ENCODE assay signal across 22 cellular contexts in the genomic region with DNA sequence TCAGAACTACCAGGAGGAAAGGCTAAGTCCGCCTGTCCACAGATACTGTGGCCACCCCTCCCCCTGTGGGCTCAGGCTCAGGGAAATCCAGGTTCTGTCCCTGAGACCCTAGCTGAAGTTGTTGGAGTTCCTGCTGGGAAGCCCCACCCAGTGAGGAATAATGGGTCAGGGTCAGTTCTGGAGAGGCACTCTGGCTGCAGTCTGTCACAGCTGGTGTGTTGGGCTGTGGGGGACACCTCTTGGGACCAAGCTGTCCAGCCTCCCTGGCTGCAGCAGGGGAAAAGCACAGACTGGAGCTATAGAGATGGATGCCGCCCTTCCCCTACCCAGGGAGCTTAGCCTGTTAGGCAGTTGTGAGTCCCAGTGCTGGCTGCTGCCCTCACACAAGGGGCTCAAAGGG.
"Had no signal": no experiment of that assay in that cellular context is flagged by ENCODE, and none has a peak within 500 bp of the region (broad histone marks: within the 10 kb centered on the region; RNA-seq: fewer than 3 reads in every experiment).

No MANE protein-coding gene starts in this region.

- H3K79me2 ChIP-seq: hepatocyte had no signal

- H3K27ac Mint-ChIP-seq: natural killer cell; stimulated activated naive B cell treated with anti-CD40 and anti-IgM and Interleukin-4, amounts not matched to agents 10 μg/mL and 1 μg/mL and 100 μg/mL, for 72 hours had no signal

- H3K27me3 ChIP-seq: esophagus muscularis mucosa, foreskin keratinocyte, gastroesophageal sphincter, heart left ventricle, hepatocyte, left lung, ovary, sigmoid colon, stomach, thyroid gland had no signal

- ATAC-seq: foreskin keratinocyte; gastroesophageal sphincter; heart left ventricle; left cardiac atrium; left lung; natural killer cell; psoas muscle; right cardiac atrium; stimulated activated naive B cell treated with anti-CD40 and anti-IgM and Interleukin-4, amounts not matched to agents 10 μg/mL and 1 μg/mL and 100 μg/mL, for 72 hours had no signal

- H3K4me3 Mint-ChIP-seq: natural killer cell; stimulated activated naive B cell treated with anti-CD40 and anti-IgM and Interleukin-4, amounts not matched to agents 10 μg/mL and 1 μg/mL and 100 μg/mL, for 72 hours had no signal

- H3K4me1 Mint-ChIP-seq: natural killer cell; stimulated activated naive B cell treated with anti-CD40 and anti-IgM and Interleukin-4, amounts not matched to agents 10 μg/mL and 1 μg/mL and 100 μg/mL, for 72 hours had no signal

- H2AFZ ChIP-seq: hepatocyte had no signal

- H3K4me1 ChIP-seq: esophagus muscularis mucosa, foreskin keratinocyte, gastroesophageal sphincter, heart left ventricle, left lung, psoas muscle, sigmoid colon, stomach, thyroid gland had no signal

- H3K36me3 Mint-ChIP-seq: stimulated activated naive B cell treated with anti-CD40 and anti-IgM and Interleukin-4, amounts not matched to agents 10 μg/mL and 1 μg/mL and 100 μg/mL, for 72 hours had no signal

- H3K4me2 ChIP-seq: hepatocyte had no signal

- H3K36me3 ChIP-seq: esophagus muscularis mucosa, gastroesophageal sphincter, heart left ventricle, left lung, ovary, sigmoid colon, stomach, thyroid gland had no signal

- FAIRE-seq: endothelial cell of umbilical vein had no signal

- H3K27ac ChIP-seq: coronary artery, esophagus muscularis mucosa, foreskin keratinocyte, gastroesophageal sphincter, heart left ventricle, hepatocyte, left lung, ovary, psoas muscle, sigmoid colon, stomach, thyroid gland had no signal

- H3K27me3 Mint-ChIP-seq: stimulated activated naive B cell treated with anti-CD40 and anti-IgM and Interleukin-4, amounts not matched to agents 10 μg/mL and 1 μg/mL and 100 μg/mL, for 72 hours had no signal

- H3K4me3 ChIP-seq: coronary artery, esophagus muscularis mucosa, gastroesophageal sphincter, heart left ventricle, hepatocyte, left lung, ovary, psoas muscle, sigmoid colon, stomach, thyroid gland had no signal

- DNase-seq: dermis blood vessel endothelial cell; effector memory CD4-positive, alpha-beta T cell; foreskin keratinocyte; left cardiac atrium; left lung; natural killer cell; occipital lobe; ovary; psoas muscle; sigmoid colon; stimulated activated CD4-positive, alpha-beta T cell treated with anti-CD3 and anti-CD28 coated beads, Interleukin-4, amount 100 ng/mL, for 4 hours; stimulated activated naive B cell treated with anti-CD40 and anti-IgM and Interleukin-4, amounts not matched to agents 10 μg/mL and 1 μg/mL and 100 μg/mL, for 72 hours; stomach; thyroid gland; trophoblast cell had no signal

- H3K9me3 ChIP-seq: ovary, thyroid gland had no signal
